8 cellular contexts compared by ENCODE assay signal in genomic region chr2:197309369-197310231, GRCh38. TPM values are rescaled to one million over a fixed set of nuclear protein-coding genes. Genes with fewer than 3 reads are reported as not detected.
A peak's percentile ranks its signal among the peaks of the same experiment; 100 is the strongest.
DNase-seq lines count a peak whose midpoint lies in the region; ATAC-seq and TF ChIP-seq lines count a peak whose summit lies in the region.

No MANE protein-coding gene starts in this region.

- intact Hi-C loops in dendritic cell treated with granulocyte-macrophage colony-stimulating factor and Interleukin-4, amounts not matched to agents 40 ng/mL and 50 ng/mL, for 4 days (cut with micrococcal nuclease): loop anchor here (1.0 to 5.0 kb wide), 3 partner anchors 52 to 195 kb away; no protein-coding TSS in a partner anchor

- ATAC-seq in WTC11: peak; percentile 44
- no peak for ATAC-seq in HG03469 (IDR thresholded peaks at IDR 0.05; ENCODE audit: unreplicated experiment)
- ATAC-seq in HG02970 (IDR thresholded peaks at IDR 0.05; ENCODE audit: low FRiP score, unreplicated experiment): no peak

- no peaks in the 10 kb centered on the region for H3K9me3 Mint-ChIP-seq in WTC11
- no peaks in the 10 kb centered on the region for H3K9me3 Mint-ChIP-seq in dendritic cell treated with granulocyte-macrophage colony-stimulating factor and Interleukin-4, amounts not matched to agents 40 ng/mL and 50 ng/mL, for 4 days

- no peak overlapping the region for H3K27ac Mint-ChIP-seq in WTC11
- H3K27ac Mint-ChIP-seq in dendritic cell treated with granulocyte-macrophage colony-stimulating factor and Interleukin-4, amounts not matched to agents 40 ng/mL and 50 ng/mL, for 4 days: peak overlapping the region; percentile 95

- H3K36me3 Mint-ChIP-seq in WTC11: no peaks in the 10 kb centered on the region
- peaks cover 27% of the 10 kb centered on the region for H3K36me3 Mint-ChIP-seq in dendritic cell treated with granulocyte-macrophage colony-stimulating factor and Interleukin-4, amounts not matched to agents 40 ng/mL and 50 ng/mL, for 4 days (ENCODE audit: low read depth)

- peaks cover 9% of the 10 kb centered on the region for H3K4me1 Mint-ChIP-seq in WTC11
- H3K4me1 Mint-ChIP-seq in dendritic cell treated with granulocyte-macrophage colony-stimulating factor and Interleukin-4, amounts not matched to agents 40 ng/mL and 50 ng/mL, for 4 days (ENCODE audit: low read depth): peaks cover 55% of the 10 kb centered on the region

- POLR2A ChIA-PET in WTC11 (lab: Charles Lee): interaction anchor here (0.6 kb wide), 1 partner anchor 356 kb away, joined by 8 read pairs; no protein-coding TSS in a partner anchor

- CTCF ChIA-PET in WTC11 (lab: Charles Lee): interaction anchor here (0.7 to 1.2 kb wide), 3 partner anchors 47 to 504 kb away, joined by 3 read pairs; no protein-coding TSS in a partner anchor

- DNase-seq in HuH-7.5 (ENCODE audit: low spot score) (peak; percentile 59), WTC11 (ENCODE audit: low spot score) (peak; percentile 34), lung microvascular endothelial cell (ENCODE audit: low read depth in 2 of 2) (peak; percentile 7 to 26)
- DNase-seq in stimulated activated CD8-positive, alpha-beta memory T cell treated with anti-CD3 and anti-CD28 coated beads, Interleukin-4, amount 100 ng/mL, for 48 hours: peak; percentile 70

- peak overlapping the region; percentile 75 for H3K4me3 ChIP-seq in GM08714 (ENCODE audit: low read length)

- H3K27me3 Mint-ChIP-seq in WTC11 (ENCODE audit: low read depth): peaks cover 70% of the 10 kb centered on the region
- H3K27me3 Mint-ChIP-seq in dendritic cell treated with granulocyte-macrophage colony-stimulating factor and Interleukin-4, amounts not matched to agents 40 ng/mL and 50 ng/mL, for 4 days: peaks cover 1% of the 10 kb centered on the region

- peak overlapping the region; percentile 84 for H3K4me3 Mint-ChIP-seq in WTC11
- H3K4me3 Mint-ChIP-seq in dendritic cell treated with granulocyte-macrophage colony-stimulating factor and Interleukin-4, amounts not matched to agents 40 ng/mL and 50 ng/mL, for 4 days: peak overlapping the region; percentile 92

- no peak for TF ChIP-seq CTCF in WTC11 (IDR thresholded peaks at IDR 0.05)

TF ChIP-seq in WTC11, 78 proteins besides CTCF, POLR2A, EP300 and RAD21:
- no peak for TF ChIP-seq TEAD4 (CRISPR knock-in tag; IDR thresholded peaks at IDR 0.05)
- no peak for TF ChIP-seq CREM (CRISPR knock-in tag; IDR thresholded peaks at IDR 0.05)
- no peak for TF ChIP-seq NFE2L1 (CRISPR knock-in tag; IDR thresholded peaks at IDR 0.05)
- TF ChIP-seq, protein P1, sequence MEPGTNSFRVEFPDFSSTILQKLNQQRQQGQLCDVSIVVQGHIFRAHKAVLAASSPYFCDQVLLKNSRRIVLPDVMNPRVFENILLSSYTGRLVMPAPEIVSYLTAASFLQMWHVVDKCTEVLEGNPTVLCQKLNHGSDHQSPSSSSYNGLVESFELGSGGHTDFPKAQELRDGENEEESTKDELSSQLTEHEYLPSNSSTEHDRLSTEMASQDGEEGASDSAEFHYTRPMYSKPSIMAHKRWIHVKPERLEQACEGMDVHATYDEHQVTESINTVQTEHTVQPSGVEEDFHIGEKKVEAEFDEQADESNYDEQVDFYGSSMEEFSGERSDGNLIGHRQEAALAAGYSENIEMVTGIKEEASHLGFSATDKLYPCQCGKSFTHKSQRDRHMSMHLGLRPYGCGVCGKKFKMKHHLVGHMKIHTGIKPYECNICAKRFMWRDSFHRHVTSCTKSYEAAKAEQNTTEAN (CRISPR knock-in tag; IDR thresholded peaks at IDR 0.05): no peak
- no peak for TF ChIP-seq SOX15 (CRISPR knock-in tag; IDR thresholded peaks at IDR 0.05)
- TF ChIP-seq ZMAT4 (CRISPR knock-in tag; IDR thresholded peaks at IDR 0.05): no peak
- TF ChIP-seq, protein P2, sequence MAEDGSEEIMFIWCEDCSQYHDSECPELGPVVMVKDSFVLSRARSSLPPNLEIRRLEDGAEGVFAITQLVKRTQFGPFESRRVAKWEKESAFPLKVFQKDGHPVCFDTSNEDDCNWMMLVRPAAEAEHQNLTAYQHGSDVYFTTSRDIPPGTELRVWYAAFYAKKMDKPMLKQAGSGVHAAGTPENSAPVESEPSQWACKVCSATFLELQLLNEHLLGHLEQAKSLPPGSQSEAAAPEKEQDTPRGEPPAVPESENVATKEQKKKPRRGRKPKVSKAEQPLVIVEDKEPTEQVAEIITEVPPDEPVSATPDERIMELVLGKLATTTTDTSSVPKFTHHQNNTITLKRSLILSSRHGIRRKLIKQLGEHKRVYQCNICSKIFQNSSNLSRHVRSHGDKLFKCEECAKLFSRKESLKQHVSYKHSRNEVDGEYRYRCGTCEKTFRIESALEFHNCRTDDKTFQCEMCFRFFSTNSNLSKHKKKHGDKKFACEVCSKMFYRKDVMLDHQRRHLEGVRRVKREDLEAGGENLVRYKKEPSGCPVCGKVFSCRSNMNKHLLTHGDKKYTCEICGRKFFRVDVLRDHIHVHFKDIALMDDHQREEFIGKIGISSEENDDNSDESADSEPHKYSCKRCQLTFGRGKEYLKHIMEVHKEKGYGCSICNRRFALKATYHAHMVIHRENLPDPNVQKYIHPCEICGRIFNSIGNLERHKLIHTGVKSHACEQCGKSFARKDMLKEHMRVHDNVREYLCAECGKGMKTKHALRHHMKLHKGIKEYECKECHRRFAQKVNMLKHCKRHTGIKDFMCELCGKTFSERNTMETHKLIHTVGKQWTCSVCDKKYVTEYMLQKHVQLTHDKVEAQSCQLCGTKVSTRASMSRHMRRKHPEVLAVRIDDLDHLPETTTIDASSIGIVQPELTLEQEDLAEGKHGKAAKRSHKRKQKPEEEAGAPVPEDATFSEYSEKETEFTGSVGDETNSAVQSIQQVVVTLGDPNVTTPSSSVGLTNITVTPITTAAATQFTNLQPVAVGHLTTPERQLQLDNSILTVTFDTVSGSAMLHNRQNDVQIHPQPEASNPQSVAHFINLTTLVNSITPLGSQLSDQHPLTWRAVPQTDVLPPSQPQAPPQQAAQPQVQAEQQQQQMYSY (CRISPR knock-in tag; IDR thresholded peaks at IDR 0.05): no peak
- no peak for TF ChIP-seq FOXJ3 (CRISPR knock-in tag; IDR thresholded peaks at IDR 0.05; ENCODE audit: borderline replicate concordance)
- TF ChIP-seq RELA (CRISPR knock-in tag; IDR thresholded peaks at IDR 0.05; ENCODE audit: borderline replicate concordance): no peak
- TF ChIP-seq ZNF121 (CRISPR knock-in tag; IDR thresholded peaks at IDR 0.05): no peak
- TF ChIP-seq JAZF1 (CRISPR knock-in tag; IDR thresholded peaks at IDR 0.05): no peak
- TF ChIP-seq ERG (CRISPR knock-in tag; IDR thresholded peaks at IDR 0.05): no peak
- no peak for TF ChIP-seq FOXK1 (CRISPR knock-in tag; IDR thresholded peaks at IDR 0.05)
- no peak for TF ChIP-seq ZNF423 (CRISPR knock-in tag; IDR thresholded peaks at IDR 0.05)
- TF ChIP-seq CDX4 (CRISPR knock-in tag; IDR thresholded peaks at IDR 0.05; ENCODE audit: borderline replicate concordance): no peak
- no peak for TF ChIP-seq ELF4 (CRISPR knock-in tag; IDR thresholded peaks at IDR 0.05; ENCODE audit: low read depth)
- TF ChIP-seq, protein P3, sequence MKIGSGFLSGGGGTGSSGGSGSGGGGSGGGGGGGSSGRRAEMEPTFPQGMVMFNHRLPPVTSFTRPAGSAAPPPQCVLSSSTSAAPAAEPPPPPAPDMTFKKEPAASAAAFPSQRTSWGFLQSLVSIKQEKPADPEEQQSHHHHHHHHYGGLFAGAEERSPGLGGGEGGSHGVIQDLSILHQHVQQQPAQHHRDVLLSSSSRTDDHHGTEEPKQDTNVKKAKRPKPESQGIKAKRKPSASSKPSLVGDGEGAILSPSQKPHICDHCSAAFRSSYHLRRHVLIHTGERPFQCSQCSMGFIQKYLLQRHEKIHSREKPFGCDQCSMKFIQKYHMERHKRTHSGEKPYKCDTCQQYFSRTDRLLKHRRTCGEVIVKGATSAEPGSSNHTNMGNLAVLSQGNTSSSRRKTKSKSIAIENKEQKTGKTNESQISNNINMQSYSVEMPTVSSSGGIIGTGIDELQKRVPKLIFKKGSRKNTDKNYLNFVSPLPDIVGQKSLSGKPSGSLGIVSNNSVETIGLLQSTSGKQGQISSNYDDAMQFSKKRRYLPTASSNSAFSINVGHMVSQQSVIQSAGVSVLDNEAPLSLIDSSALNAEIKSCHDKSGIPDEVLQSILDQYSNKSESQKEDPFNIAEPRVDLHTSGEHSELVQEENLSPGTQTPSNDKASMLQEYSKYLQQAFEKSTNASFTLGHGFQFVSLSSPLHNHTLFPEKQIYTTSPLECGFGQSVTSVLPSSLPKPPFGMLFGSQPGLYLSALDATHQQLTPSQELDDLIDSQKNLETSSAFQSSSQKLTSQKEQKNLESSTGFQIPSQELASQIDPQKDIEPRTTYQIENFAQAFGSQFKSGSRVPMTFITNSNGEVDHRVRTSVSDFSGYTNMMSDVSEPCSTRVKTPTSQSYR (CRISPR knock-in tag; IDR thresholded peaks at IDR 0.05): no peak
- no peak for TF ChIP-seq ZNF232 (CRISPR knock-in tag; IDR thresholded peaks at IDR 0.05)

RNA-seq across cellular contexts. Expression of gene ANKRD44, which starts 1.0 kb away (rescaled TPM):
- total RNA-seq in WTC11 (2021) (0.68 to 0.85 TPM (median 0.71 TPM) in 3 replicates), lung microvascular endothelial cell (1.6 and 4.4 TPM in 2 replicates)

Comparison
In these comparisons a context has a peak if more than half of its experiments do, and no peak if none do; other contexts are left out.
1. DNase-seq: peak in every context shown above with its lines; median percentile 70 in stimulated activated CD8-positive, alpha-beta memory T cell treated with anti-CD3 and anti-CD28 coated beads, Interleukin-4, amount 100 ng/mL, for 48 hours; 59 in HuH-7.5; 34 in WTC11; 16 in lung microvascular endothelial cell.